In the genomic region with DNA sequence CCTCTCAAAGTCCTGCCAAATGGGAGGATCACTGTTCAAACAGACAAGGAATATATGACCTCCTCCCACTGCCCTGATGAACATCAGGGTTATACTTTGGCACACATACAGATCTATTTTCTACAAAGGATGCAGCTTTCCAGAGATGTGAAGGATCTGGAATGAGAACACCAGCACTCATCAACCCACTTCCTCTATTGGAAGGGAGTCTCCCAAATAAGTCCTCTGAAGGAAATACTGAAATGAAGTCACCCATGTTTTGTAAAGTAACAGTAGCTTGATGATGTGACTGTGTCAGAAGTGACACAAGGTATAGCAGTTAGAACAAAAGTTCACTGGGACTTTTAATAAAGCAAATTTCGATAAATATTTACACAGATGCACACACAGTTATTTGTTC, we compare ENCODE assay signal across 12 cellular contexts.
DNase-seq lines count a peak whose midpoint lies in the region; ATAC-seq and TF ChIP-seq lines count a peak whose summit lies in the region.
"Had no signal": no experiment of that assay in that cellular context is flagged by ENCODE, and none has a peak within 500 bp of the region (broad histone marks: within the 10 kb centered on the region; RNA-seq: fewer than 3 reads in every experiment).

No MANE protein-coding gene starts in this region.

- H3K36me3 Mint-ChIP-seq in activated CD8-positive, alpha-beta memory T cell treated with anti-CD3 and anti-CD28 coated beads, Interleukin-2, amount 10 ng/mL, durations not matched to agents 7 days and 5 days, result no peaks in the 10 kb centered on the region

- H3K27ac ChIP-seq in PC-9 (peak overlapping the region; percentile 58), rectal smooth muscle tissue (ENCODE audit: low read depth, low read length) (peak overlapping the region; percentile 40)

- no peaks in the 10 kb centered on the region for H3K9me2 ChIP-seq in PC-9 (ENCODE audit: insufficient read depth)

- no TSS peak for BruUV-seq in PC-9 (replicated peaks; lab: Mats Ljungman, UMichigan)

- no peaks in the 10 kb centered on the region for H3K9me3 Mint-ChIP-seq in activated CD8-positive, alpha-beta memory T cell treated with anti-CD3 and anti-CD28 coated beads, Interleukin-2, amount 10 ng/mL, durations not matched to agents 7 days and 5 days (ENCODE audit: low read depth)

- peaks cover 9% of the 10 kb centered on the region; the same call in 1 of the 2 replicates for H3K79me2 ChIP-seq in PC-9 (ENCODE audit: low read depth)

- POLR2A ChIA-PET in PC-9 (lab: Charles Lee; ENCODE audit: unreplicated experiment), result no interaction called here

- H3K4me2 ChIP-seq in PC-9, result peak overlapping the region; percentile 37

- no peaks in the 10 kb centered on the region for H3K27me3 ChIP-seq in PC-9 (ENCODE audit: insufficient read depth, low read depth)
- no peaks in the 10 kb centered on the region for H3K27me3 ChIP-seq in rectal smooth muscle tissue (ENCODE audit: control insufficient read depth, insufficient read depth, low read length)

- CTCF ChIA-PET in PC-9 (lab: Charles Lee), result interaction anchor here (0.5 kb wide), 1 partner anchor 214 kb away, joined by 3 read pairs; no protein-coding TSS in a partner anchor
- CTCF ChIA-PET in activated CD8-positive, alpha-beta memory T cell treated with anti-CD3 and anti-CD28 coated beads, Interleukin-2, amount 10 ng/mL, durations not matched to agents 7 days and 5 days (lab: Charles Lee), result no interaction called here

- no peak for ATAC-seq in activated CD8-positive, alpha-beta memory T cell treated with anti-CD3 and anti-CD28 coated beads, Interleukin-2, amount 10 ng/mL, durations not matched to agents 7 days and 5 days

- no peak overlapping the region for H3K9ac ChIP-seq in rectal smooth muscle tissue (ENCODE audit: low read length)

- H3K4me1 ChIP-seq in PC-9 (replicated peaks; ENCODE audit: insufficient read depth) (peaks cover 43% of the 10 kb centered on the region), rectal smooth muscle tissue (ENCODE audit: control insufficient read depth, insufficient read depth, low read length) (peaks cover 14% of the 10 kb centered on the region)

- peaks cover 10% of the 10 kb centered on the region for H3K4me1 Mint-ChIP-seq in activated CD8-positive, alpha-beta memory T cell treated with anti-CD3 and anti-CD28 coated beads, Interleukin-2, amount 10 ng/mL, durations not matched to agents 7 days and 5 days

- no peak overlapping the region for H3K4me3 Mint-ChIP-seq in activated CD8-positive, alpha-beta memory T cell treated with anti-CD3 and anti-CD28 coated beads, Interleukin-2, amount 10 ng/mL, durations not matched to agents 7 days and 5 days

- peaks cover 27% of the 10 kb centered on the region for H3F3A ChIP-seq in PC-9 (ENCODE audit: insufficient read depth, low read depth)

- no peaks in the 10 kb centered on the region; the same call in 1 of the 2 replicates for H3K9me3 ChIP-seq in PC-9 (ENCODE audit: insufficient read depth, low read depth)

- intact Hi-C loops in PC-9 (cut with micrococcal nuclease; ENCODE audit: unreplicated experiment), result no loop called here

- DNase-seq in DMS53 (lab: John Stamatoyannopoulos, UW), result peak; percentile 53
- no peak for DNase-seq in PC-9
- peak; percentile 61 for DNase-seq in fibroblast of pulmonary artery (ENCODE audit: low read depth)
- DNase-seq in cerebellum (ENCODE audit: low spot score), result no peak
- no peak for DNase-seq in activated CD8-positive, alpha-beta memory T cell treated with anti-CD3 and anti-CD28 coated beads, Interleukin-2, amount 10 ng/mL, durations not matched to agents 7 days and 5 days
- no peak for DNase-seq in occipital lobe (lab: John Stamatoyannopoulos, UW)
- no peak for DNase-seq in activated T-cell treated with anti-CD3 and anti-CD28 coated beads, Interleukin-2, amount 50 U/mL, for 1 hour
- DNase-seq: activated CD4-positive, CD25-positive, alpha-beta regulatory T cell; activated effector memory CD4-positive, alpha-beta T cell treated with anti-CD3 and anti-CD28 coated beads, Interleukin-2, amount 50 U/mL, for 16 hours; effector memory CD4-positive, alpha-beta T cell had no signal

- peak overlapping the region; percentile 14; the same call in 1 of the 2 replicates for H3K4me3 ChIP-seq in PC-9
- H3K4me3 ChIP-seq in fibroblast of pulmonary artery (replicated peaks; ENCODE audit: low read depth, low read length), result no peak overlapping the region
- no peak overlapping the region for H3K4me3 ChIP-seq in rectal smooth muscle tissue (ENCODE audit: low read length)

- peaks cover 18% of the 10 kb centered on the region for H3K27me3 Mint-ChIP-seq in activated CD8-positive, alpha-beta memory T cell treated with anti-CD3 and anti-CD28 coated beads, Interleukin-2, amount 10 ng/mL, durations not matched to agents 7 days and 5 days
- H3K27me3 Mint-ChIP-seq: progenitor cell of endocrine pancreas had no signal

- H2AFZ ChIP-seq in PC-9, result no peak overlapping the region

- H3K36me3 ChIP-seq in PC-9 (ENCODE audit: low read depth) (peaks cover 28% of the 10 kb centered on the region), rectal smooth muscle tissue (ENCODE audit: control insufficient read depth, insufficient read depth, low read length) (no peaks in the 10 kb centered on the region)

- no peaks in the 10 kb centered on the region for H4K20me1 ChIP-seq in PC-9 (ENCODE audit: insufficient read depth)

- H3K27ac Mint-ChIP-seq in activated CD8-positive, alpha-beta memory T cell treated with anti-CD3 and anti-CD28 coated beads, Interleukin-2, amount 10 ng/mL, durations not matched to agents 7 days and 5 days, result no peak overlapping the region

- TF ChIP-seq CTCF in PC-9 (conservative IDR thresholded peaks at IDR 0.05) (no peak), fibroblast of pulmonary artery (IDR thresholded peaks at IDR 0.05; ENCODE audit: low read length, missing control alignments) (no peak)

Comparison
In these comparisons a context has a peak if more than half of its experiments do, and no peak if none do; other contexts are left out.
1. DNase-seq: peak in DMS53 (single experiment) and fibroblast of pulmonary artery (single experiment); none in PC-9 (0 of 2), cerebellum (single experiment), activated CD8-positive, alpha-beta memory T cell treated with anti-CD3 and anti-CD28 coated beads, Interleukin-2, amount 10 ng/mL, durations not matched to agents 7 days and 5 days (single experiment), occipital lobe (single experiment) and activated T-cell treated with anti-CD3 and anti-CD28 coated beads, Interleukin-2, amount 50 U/mL, for 1 hour (single experiment).